In the genomic region with DNA sequence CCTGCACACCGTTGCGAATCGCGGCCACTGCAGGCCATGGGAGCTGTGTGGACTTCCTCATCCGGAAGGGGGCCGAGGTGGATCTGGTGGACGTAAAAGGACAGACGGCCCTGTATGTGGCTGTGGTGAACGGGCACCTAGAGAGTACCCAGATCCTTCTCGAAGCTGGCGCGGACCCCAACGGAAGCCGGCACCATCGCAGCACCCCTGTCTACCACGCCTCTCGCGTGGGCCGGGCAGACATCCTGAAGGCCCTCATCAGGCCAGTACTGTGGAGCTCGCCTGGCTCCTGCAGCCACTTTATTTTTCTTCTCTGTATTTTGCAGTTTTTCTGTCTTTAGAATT, we compare ENCODE assay signal across 19 cellular contexts. TPM values are rescaled to one million over a fixed set of nuclear protein-coding genes. Genes with fewer than 3 reads are reported as not detected.
A peak's percentile ranks its signal among the peaks of the same experiment; 100 is the strongest.
DNase-seq lines count a peak whose midpoint lies in the region; ATAC-seq and TF ChIP-seq lines count a peak whose summit lies in the region.
"Had no signal": no experiment of that assay in that cellular context is flagged by ENCODE, and none has a peak within 500 bp of the region (broad histone marks: within the 10 kb centered on the region; RNA-seq: fewer than 3 reads in every experiment).

No MANE protein-coding gene starts in this region.

- peaks cover 2% of the 10 kb centered on the region for H3K9me3 ChIP-seq in osteoblast (ENCODE audit: low read depth, low read length)
- H3K9me3 ChIP-seq in CD4-positive, alpha-beta T cell (ENCODE audit: control insufficient read depth, low read length): no peaks in the 10 kb centered on the region
- H3K9me3 ChIP-seq: Peyer's patch had no signal

- no peaks in the 10 kb centered on the region for H4K20me1 ChIP-seq in osteoblast (ENCODE audit: insufficient read depth, low read length)

- peaks cover 86% of the 10 kb centered on the region for H3K4me1 ChIP-seq in osteoblast (ENCODE audit: insufficient read depth, low read length)

- H2AFZ ChIP-seq in osteoblast (ENCODE audit: low read length): no peak overlapping the region
- H2AFZ ChIP-seq: GM23338 had no signal

- peak overlapping the region; percentile 33 for H3K27ac Mint-ChIP-seq in central memory CD8-positive, alpha-beta T cell (ENCODE audit: low read depth)
- no peak overlapping the region for H3K27ac Mint-ChIP-seq in CD4-positive, alpha-beta T cell
- H3K27ac Mint-ChIP-seq: CD8-positive, alpha-beta T cell; GM23338 had no signal

- peak overlapping the region; percentile 99 for H3K27ac ChIP-seq in osteoblast (ENCODE audit: low read depth, low read length)
- H3K27ac ChIP-seq in CD4-positive, alpha-beta T cell (ENCODE audit: low read depth, low read length): no peak overlapping the region
- H3K27ac ChIP-seq: Peyer's patch had no signal

- DNase-seq in ELR (ENCODE audit: low read depth) (peak; percentile 35), RKO (ENCODE audit: low spot score) (peak; percentile 85), osteoblast (ENCODE audit: insufficient read length, low spot score, missing footprints) (peak; percentile 68), NCI-H524 treated with DMSO at 0.1 percent for 48 hours (lab: John Stamatoyannopoulos, UW) (no peak), cerebellum (ENCODE audit: low spot score) (no peak)
- DNase-seq in central memory CD8-positive, alpha-beta T cell (ENCODE audit: low spot score in 2 of 2): no peak
- DNase-seq in CD4-positive, alpha-beta T cell: no peak
- DNase-seq: CD8-positive, alpha-beta T cell; DND-41; GF-D8; KBM-7; NCI-H1436 treated with DMSO at 0.1 percent for 48 hours; NCI-H2081; NCI-H510A treated with DMSO at 0.1 percent for 48 hours; Peyer's patch; SIG-M5; SW 1271 had no signal

- no peak for TF ChIP-seq CTCF in osteoblast (IDR thresholded peaks at IDR 0.05; ENCODE audit: extremely low read depth, low read depth, low read length)
- TF ChIP-seq CTCF in CD4-positive, alpha-beta T cell (IDR thresholded peaks at IDR 0.05): no peak

- H3K27me3 ChIP-seq in osteoblast (ENCODE audit: insufficient read depth, low read length): no peaks in the 10 kb centered on the region
- no peaks in the 10 kb centered on the region for H3K27me3 ChIP-seq in CD4-positive, alpha-beta T cell (ENCODE audit: control insufficient read depth, insufficient read depth, low read length)
- H3K27me3 ChIP-seq: Peyer's patch had no signal

- peaks cover 62% of the 10 kb centered on the region for H3K36me3 ChIP-seq in osteoblast (ENCODE audit: insufficient read depth, low read length)

- no peaks in the 10 kb centered on the region for H3K9me3 Mint-ChIP-seq in central memory CD8-positive, alpha-beta T cell
- H3K9me3 Mint-ChIP-seq in CD4-positive, alpha-beta T cell: no peaks in the 10 kb centered on the region
- H3K9me3 Mint-ChIP-seq: CD8-positive, alpha-beta T cell had no signal

- no peak for ATAC-seq in central memory CD8-positive, alpha-beta T cell (replicated peaks; ENCODE audit: extremely low read depth, poor library complexity, severe bottlenecking)
- no peak for ATAC-seq in CD4-positive, alpha-beta T cell (ENCODE audit: poor library complexity)
- ATAC-seq: CD8-positive, alpha-beta T cell; GM23338; HCT116 had no signal

- CTCF ChIA-PET in CD4-positive, alpha-beta T cell (lab: Charles Lee): no interaction called here

- peaks cover 47% of the 10 kb centered on the region for H3K36me3 Mint-ChIP-seq in central memory CD8-positive, alpha-beta T cell (ENCODE audit: insufficient read depth)
- peaks cover 96% of the 10 kb centered on the region for H3K36me3 Mint-ChIP-seq in CD4-positive, alpha-beta T cell (ENCODE audit: low read depth)

- no peak overlapping the region for H3K4me3 Mint-ChIP-seq in central memory CD8-positive, alpha-beta T cell
- no peak overlapping the region for H3K4me3 Mint-ChIP-seq in CD4-positive, alpha-beta T cell
- H3K4me3 Mint-ChIP-seq: CD8-positive, alpha-beta T cell; GM23338 had no signal

- POLR2A ChIA-PET in CD4-positive, alpha-beta T cell (lab: Charles Lee): interaction anchor here (1.0 to 3.2 kb wide), 2 partner anchors 8 to 21 kb away, joined by 3 to 12 read pairs; no protein-coding TSS in a partner anchor

- H3K27me3 Mint-ChIP-seq in central memory CD8-positive, alpha-beta T cell: no peaks in the 10 kb centered on the region
- H3K27me3 Mint-ChIP-seq in CD4-positive, alpha-beta T cell: no peaks in the 10 kb centered on the region

- peak overlapping the region; percentile 65 for H3K4me2 ChIP-seq in osteoblast (ENCODE audit: insufficient read depth, low read length)
- H3K4me2 ChIP-seq: GM23338 had no signal

- peaks cover 87% of the 10 kb centered on the region for H3K4me1 Mint-ChIP-seq in central memory CD8-positive, alpha-beta T cell
- H3K4me1 Mint-ChIP-seq in CD4-positive, alpha-beta T cell (ENCODE audit: low read depth): peaks cover 70% of the 10 kb centered on the region
- H3K4me1 Mint-ChIP-seq: GM23338 had no signal

- intact Hi-C loops in CD4-positive, alpha-beta T cell (cut with DNase I, micrococcal nuclease): no loop called here

- no peak overlapping the region for H3K4me3 ChIP-seq in osteoblast (ENCODE audit: insufficient read depth, low read length)
- H3K4me3 ChIP-seq: GM23338, Peyer's patch had no signal

- H3K79me2 ChIP-seq in osteoblast (ENCODE audit: insufficient read depth, low read length): peaks cover 82% of the 10 kb centered on the region

RNA-seq across cellular contexts. Expression of a gene that starts 9.0 kb away (rescaled TPM):
- total RNA-seq in osteoblast (26.5 and 27.9 TPM in 2 replicates), cerebellum (15.9 TPM)
- 10 to 100 TPM; 14.3 to 19.6 TPM for total RNA-seq in CD4-positive, alpha-beta T cell

Comparison
In these comparisons a context has a peak if more than half of its experiments do, and no peak if none do; other contexts are left out.
1. DNase-seq: peak in ELR (single experiment), RKO (single experiment) and osteoblast (single experiment); none in central memory CD8-positive, alpha-beta T cell (0 of 2), NCI-H524 treated with DMSO at 0.1 percent for 48 hours (single experiment), CD4-positive, alpha-beta T cell (0 of 10) and cerebellum (single experiment).